ENCODE assay signal across 8 cellular contexts in genomic region chr3:5194801-5195509, GRCh38. TPM values are rescaled to one million over a fixed set of nuclear protein-coding genes. Genes with fewer than 3 reads are reported as not detected.
DNase-seq lines count a peak whose midpoint lies in the region; ATAC-seq and FAIRE-seq lines count a peak whose summit lies in the region.

No MANE protein-coding gene starts in this region.

- peak overlapping the region; percentile 82 for H3K4me3 Mint-ChIP-seq in T-helper 17 cell

- FAIRE-seq in small intestine (lab: Jason Lieb, UNC), result no peak

- peak; percentile 20 for ATAC-seq in GM19397 (IDR thresholded peaks at IDR 0.05; ENCODE audit: unreplicated experiment)
- ATAC-seq in HG03460 (IDR thresholded peaks at IDR 0.05; ENCODE audit: unreplicated experiment), result peak; percentile 40
- peak; percentile 58 for ATAC-seq in T-helper 17 cell

- H3K4me1 Mint-ChIP-seq in T-helper 17 cell, result peaks cover 72% of the 10 kb centered on the region

- H3K4me3 ChIP-seq in small intestine (ENCODE audit: low read depth in 1 of 2, low read length in 2 of 2), result no peak overlapping the region

- peaks cover 6 to 16% of the 10 kb centered on the region in 2 donors for H3K4me1 ChIP-seq in small intestine (ENCODE audit: control insufficient read depth in 2 of 2, insufficient read depth in 1 of 2, low read depth in 1 of 2, low read length in 1 of 2)

- peaks cover 13% of the 10 kb centered on the region for H3K36me3 Mint-ChIP-seq in T-helper 17 cell (ENCODE audit: low read depth)

- H3K27ac Mint-ChIP-seq in T-helper 17 cell, result peak overlapping the region; percentile 93

- no peaks in the 10 kb centered on the region for H3K27me3 ChIP-seq in small intestine (ENCODE audit: control insufficient read depth in 2 of 2, insufficient read depth in 2 of 2, low read length in 2 of 2)

- H3K36me3 ChIP-seq in small intestine (ENCODE audit: control insufficient read depth in 2 of 2, insufficient read depth in 2 of 2, low read length in 2 of 2), result peaks cover 0 to 7% of the 10 kb centered on the region in 2 donors

- 47 to 61% (median 50%) methylated on average over 2 of the region's 2 CpGs for WGBS in small intestine, 3 donors

- H3K9me3 ChIP-seq in T-helper 17 cell (ENCODE audit: control insufficient read depth, low read length, poor library complexity, severe bottlenecking) (no peaks in the 10 kb centered on the region), small intestine (ENCODE audit: control insufficient read depth, low read depth) (no peaks in the 10 kb centered on the region)

- in situ Hi-C loops in Caki2 (cut with HindIII; ENCODE audit: low pct_unique_long_range_greater_than_20kb, low sequenced_read_pairs), result no loop called here

- DNase-seq in Caki2 (ENCODE audit: low read depth) (peak; percentile 56), T-helper 17 cell (peak in 1 of 3 donors; percentile 17), fibroblast of gingiva (ENCODE audit: low read depth) (peak; percentile 59), small intestine (peak; percentile 56), middle frontal gyrus (ENCODE audit: extremely low spot score, low spot score) (no peak), COR-L47 (lab: John Stamatoyannopoulos, UW) (no peak)

- H3K27ac ChIP-seq in small intestine (ENCODE audit: low read depth in 1 of 2, low read length in 1 of 2), result no peak overlapping the region

- no peaks in the 10 kb centered on the region for H3K27me3 Mint-ChIP-seq in T-helper 17 cell

RNA-seq across cellular contexts. Expression of gene EDEM1, which starts 7.4 kb away (rescaled TPM):
- 13.6 and 15.9 TPM in 2 replicates for total RNA-seq in Caki2 (2014; rRNA removed; shearing (Covaris generic); ENCODE audit: low replicate concordance)
- 100 to 1,000 TPM; 109 to 111 TPM for total RNA-seq in T-helper 17 cell
- polyA plus RNA-seq in small intestine, result 10 to 100 TPM in 1 of 3 donors, 1 to 10 TPM in 2; 4.0 to 13.6 (median 4.6) TPM

Comparison
In these comparisons a context has a peak if more than half of its experiments do, and no peak if none do; other contexts are left out.
1. DNase-seq: peak in Caki2 (single experiment), fibroblast of gingiva (single experiment) and small intestine (single experiment); none in middle frontal gyrus (single experiment) and COR-L47 (single experiment).
2. Peak in every context shown above with its lines, with median percentiles within 50 percentile points of each other: ATAC-seq.